Comparison of ENCODE assay signal across 2 cellular contexts in the genomic region with DNA sequence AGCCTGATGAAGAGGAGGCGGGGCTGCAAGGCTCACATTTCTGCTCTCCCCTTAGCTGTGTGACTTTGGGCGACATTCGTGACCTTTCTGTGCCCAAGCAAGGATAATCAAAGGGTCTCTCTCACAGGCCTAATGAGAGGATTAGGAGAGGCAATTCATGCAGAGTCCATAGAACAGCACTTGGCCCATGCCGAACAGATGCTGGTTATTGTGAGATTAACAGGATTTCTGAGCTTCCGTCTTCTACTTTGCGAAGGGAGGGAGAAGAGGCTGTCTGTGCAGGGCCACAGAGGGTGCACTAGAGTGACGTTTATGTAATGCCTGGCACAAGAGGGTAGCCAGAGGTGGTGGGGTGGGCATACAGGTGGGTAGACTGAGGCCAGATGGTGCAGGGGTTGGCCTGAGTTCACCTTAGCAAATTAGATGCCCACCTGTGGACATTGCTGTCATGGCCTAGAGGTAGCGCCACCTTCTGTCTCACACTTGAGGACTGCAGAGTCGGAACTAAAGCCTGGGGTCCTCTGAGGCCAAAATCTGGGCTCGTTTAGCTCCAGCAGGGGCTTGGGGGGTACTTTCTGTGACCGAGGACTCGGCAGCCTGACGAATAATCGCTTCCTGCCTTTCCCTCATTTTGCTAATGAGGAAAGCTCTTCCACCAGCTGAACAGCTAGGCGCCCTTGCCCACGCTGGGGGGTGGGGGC.
TF ChIP-seq lines count a peak whose summit lies in the region.

No MANE protein-coding gene starts in this region.

TF ChIP-seq in GM23338, 12 proteins besides CTCF, POLR2A, EP300 and RAD21:
- TF ChIP-seq REST (IDR thresholded peaks at IDR 0.05; ENCODE audit: unreplicated experiment) (no peak), ZNF331 (CRISPR knock-in tag; IDR thresholded peaks at IDR 0.05; ENCODE audit: low read depth) (no peak), STAT1 (IDR thresholded peaks at IDR 0.05; ENCODE audit: unreplicated experiment) (no peak), JUNB (IDR thresholded peaks at IDR 0.05; ENCODE audit: unreplicated experiment) (no peak)

TF ChIP-seq in H1, 55 proteins besides CTCF, POLR2A, EP300 and RAD21:
- TF ChIP-seq ZNF274 (IDR thresholded peaks at IDR 0.05; ENCODE audit: borderline replicate concordance, extremely low read depth, low read length) = no peak
- TF ChIP-seq SIN3A (conservative IDR thresholded peaks at IDR 0.05 in 1 of 2, IDR thresholded peaks at IDR 0.05 in 1 of 2; ENCODE audit: low read depth in 1 of 2, low read length in 2 of 2) = 0 out of 4 replicates have a peak, but pooled peaks of 1 of the 2 experiments have one; percentile 27
- TF ChIP-seq CBX8 (IDR thresholded peaks at IDR 0.05; ENCODE audit: borderline replicate concordance, low read depth, low read length) = no peak
- no peak for TF ChIP-seq BCL11A (IDR thresholded peaks at IDR 0.05; ENCODE audit: low read depth in 2 of 2, low read length in 2 of 2)
- no peak for TF ChIP-seq CHD1 (IDR thresholded peaks at IDR 0.05; ENCODE audit: low read depth, low read length)
- no peak for TF ChIP-seq CHD2 (IDR thresholded peaks at IDR 0.05; ENCODE audit: low read length)
- no peak for TF ChIP-seq FOSL1 (IDR thresholded peaks at IDR 0.05; ENCODE audit: insufficient read depth, low read depth, low read length)
